17 cellular contexts compared by ENCODE assay signal in the genomic region with DNA sequence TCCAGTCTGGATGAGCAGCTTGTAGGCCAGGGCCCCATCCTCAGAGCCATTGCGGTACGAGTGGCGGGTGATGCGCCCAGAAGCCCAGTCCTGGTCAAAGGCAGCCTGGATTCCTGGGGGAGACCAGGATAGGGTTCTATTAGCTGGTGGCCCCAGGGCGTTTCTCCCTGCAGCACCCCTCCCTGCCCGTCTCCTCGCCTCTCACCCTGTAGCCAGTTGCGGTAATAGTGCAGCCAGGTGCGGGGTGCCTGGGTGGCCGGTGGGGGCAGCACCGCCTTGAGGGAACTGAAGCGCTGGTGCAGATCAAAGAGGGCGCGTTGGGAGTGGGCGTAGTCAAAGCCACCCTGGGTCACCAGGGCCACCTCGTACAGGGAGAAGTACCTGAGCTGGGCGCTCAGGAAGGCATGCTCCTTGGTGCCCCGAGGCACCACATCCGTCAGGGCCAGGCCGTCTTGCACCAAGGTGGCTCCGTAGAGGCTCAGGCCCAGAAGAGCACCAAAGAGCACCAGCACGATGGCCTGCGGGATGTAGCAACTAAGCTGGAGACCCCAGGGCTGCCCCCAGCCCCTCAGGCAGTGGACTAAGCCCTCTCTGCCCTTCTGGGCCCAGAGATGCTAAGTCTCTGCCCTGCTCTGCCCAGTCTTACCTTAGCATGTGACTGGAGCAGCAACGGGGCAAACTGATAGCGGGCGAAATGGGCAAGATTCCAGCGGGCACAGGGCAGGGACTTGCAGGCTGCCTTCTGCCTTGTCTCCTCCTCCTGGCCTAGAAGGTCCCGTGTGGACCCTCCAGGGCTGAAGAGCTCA. TPM values are rescaled to one million over a fixed set of nuclear protein-coding genes. Genes with fewer than 3 reads are reported as not detected.
DNase-seq lines count a peak whose midpoint lies in the region; ATAC-seq, FAIRE-seq and TF ChIP-seq lines count a peak whose summit lies in the region.
"Had no signal": no experiment of that assay in that cellular context is flagged by ENCODE, and none has a peak within 500 bp of the region (broad histone marks: within the 10 kb centered on the region; RNA-seq: fewer than 3 reads in every experiment).

No MANE protein-coding gene starts in this region.

- H4K5ac ChIP-seq in H1 (ENCODE audit: insufficient read length, low read depth, low read length): no peak overlapping the region

- H3K14ac ChIP-seq in H1 (ENCODE audit: insufficient read length): no peak overlapping the region

- H3K79me2 ChIP-seq in HCT116 (ENCODE audit: insufficient read depth, low read length) (no peaks in the 10 kb centered on the region), H1 (ENCODE audit: control insufficient read depth in 1 of 2, insufficient read depth in 2 of 2, low read length in 2 of 2) (no peaks in the 10 kb centered on the region)

- BruUV-seq in HCT116 (replicated peaks; lab: Mats Ljungman, UMichigan): no TSS peak

- TF ChIP-seq RAD21 in HCT116 (IDR thresholded peaks at IDR 0.05; ENCODE audit: low read depth): no peak
- peak; percentile 21 to 38; a peak in 2 of 4 replicates for TF ChIP-seq RAD21 in H1 (IDR thresholded peaks at IDR 0.05 in 1 of 2, conservative IDR thresholded peaks at IDR 0.05 in 1 of 2; ENCODE audit: low read depth in 2 of 2, low read length in 2 of 2)

- H3K4me1 ChIP-seq in HCT116 (ENCODE audit: control insufficient read depth in 1 of 2, insufficient read depth in 2 of 2, low read length in 2 of 2): no peaks in the 10 kb centered on the region
- peaks cover 0 to 12% (median 4%) of the 10 kb centered on the region in 4 experiments; a peak in 6 of 7 replicates for H3K4me1 ChIP-seq in H1 (replicated peaks in 1 of 4; ENCODE audit: control insufficient read depth in 3 of 4, insufficient read depth in 4 of 4, low read length in 3 of 4)
- no peaks in the 10 kb centered on the region for H3K4me1 ChIP-seq in CD8-positive, alpha-beta T cell (ENCODE audit: insufficient read depth, low read length)
- H3K4me1 ChIP-seq: BE2C, breast epithelium, psoas muscle had no signal

- H3K9ac ChIP-seq in HCT116 (ENCODE audit: low read length) (no peak overlapping the region), H1 (replicated peaks in 1 of 4; ENCODE audit: extremely low read depth in 1 of 4, low read depth in 3 of 4, low read length in 3 of 4) (no peak overlapping the region)

- H3K18ac ChIP-seq in H1 (ENCODE audit: extremely low read depth, low read length): no peak overlapping the region

- TF ChIP-seq CTCF in GM06990 (IDR thresholded peaks at IDR 0.05; ENCODE audit: insufficient read depth, low read length, poor library complexity, severe bottlenecking): peak; percentile 39
- peak in 1 of 3 experiments; percentile 33; a peak in 3 of 6 replicates for TF ChIP-seq CTCF in HCT116 (IDR thresholded peaks at IDR 0.05 in 2 of 3, conservative IDR thresholded peaks at IDR 0.05 in 1 of 3; ENCODE audit: borderline replicate concordance in 1 of 3, insufficient read depth in 1 of 3, low read depth in 2 of 3, low read length in 2 of 3)
- TF ChIP-seq CTCF in H1 (IDR thresholded peaks at IDR 0.05; ENCODE audit: control extremely low read depth in 1 of 3, insufficient read depth in 1 of 3, low read depth in 1 of 3, low read length in 3 of 3): peak; percentile 42 to 54 (median 53)
- no peak for TF ChIP-seq CTCF in CD8-positive, alpha-beta T cell (IDR thresholded peaks at IDR 0.05)

- H2AFZ ChIP-seq in HCT116 (ENCODE audit: low read depth, low read length, poor library complexity, severe bottlenecking): no peak overlapping the region
- H2AFZ ChIP-seq in H1 (ENCODE audit: low read length): no peak overlapping the region

- H3K9me3 ChIP-seq in HCT116 (ENCODE audit: control insufficient read depth in 1 of 2, insufficient read depth in 1 of 2, low read depth in 1 of 2, low read length in 2 of 2) (no peaks in the 10 kb centered on the region), H1 (ENCODE audit: insufficient read depth in 2 of 2, low read depth in 1 of 2, low read length in 1 of 2) (no peaks in the 10 kb centered on the region)
- no peaks in the 10 kb centered on the region for H3K9me3 ChIP-seq in CD8-positive, alpha-beta T cell (ENCODE audit: low read length)
- H3K9me3 ChIP-seq: BE2C, breast epithelium, psoas muscle had no signal

- no peaks in the 10 kb centered on the region for H3K4me1 Mint-ChIP-seq in CD8-positive, alpha-beta T cell (ENCODE audit: low read depth)
- H3K4me1 Mint-ChIP-seq: activated CD4-positive, alpha-beta T cell treated with anti-CD3 and anti-CD28 coated beads for 36 hours; activated naive CD4-positive, alpha-beta T cell treated with anti-CD3 and anti-CD28 coated beads, Interleukin-2, amount 50 U/mL, for 24 hours had no signal

- POLR2A ChIA-PET in HCT116 (lab: Charles Lee) (no interaction called here), H1 (lab: Charles Lee; ENCODE audit: partially characterized antibody) (interaction anchor here (0.8 to 16.6 kb wide), 11 partner anchors 7 to 513 kb away, joined by 3 to 547 read pairs (median 4); a partner anchor contains a TSS)
- POLR2A ChIA-PET in CD8-positive, alpha-beta T cell (lab: Charles Lee): interaction anchor here (1.3 to 1.7 kb wide), 2 partner anchors 18 to 27 kb away, joined by 4 read pairs; a partner anchor contains a TSS

- no peaks in the 10 kb centered on the region for H3K79me1 ChIP-seq in H1 (ENCODE audit: low read depth, low read length)

- no peak overlapping the region for H3K23ac ChIP-seq in H1 (ENCODE audit: insufficient read length)

- WGBS in H1 (ENCODE audit: extremely low coverage in 1 of 2, insufficient coverage in 1 of 2, insufficient read length in 1 of 2, insufficient replicate concordance in 2 of 2, low coverage in 1 of 2, low lambda C conversion rate in 2 of 2, missing lambda C conversion rate in 1 of 2), 2 experiments: 88% methylated on average over 27 of the region's 28 CpGs; no CpG with 5 or more reads in 1 of the 2 experiments

- no peaks in the 10 kb centered on the region for H3K23me2 ChIP-seq in H1 (ENCODE audit: low read depth, low read length)

- H4K20me1 ChIP-seq in HCT116 (ENCODE audit: insufficient read depth): no peaks in the 10 kb centered on the region
- H4K20me1 ChIP-seq in H1 (replicated peaks in 1 of 2; ENCODE audit: control insufficient read depth in 1 of 2, insufficient read depth in 2 of 2, low read length in 2 of 2): no peaks in the 10 kb centered on the region

- peak overlapping the region; percentile 18; the same call in 1 of the 2 replicates for H2BK15ac ChIP-seq in H1 (ENCODE audit: low read length)

- RAD21 ChIA-PET in HCT116 (lab: Charles Lee; ENCODE audit: low non-redundant PET in 1 of 2, low total read pairs in 2 of 2, uncharacterized antibody in 2 of 2, unreplicated experiment in 2 of 2): no interaction called here

- H2BK120ac ChIP-seq in H1 (replicated peaks; ENCODE audit: low read depth, low read length): no peak overlapping the region

- H3K9me3 Mint-ChIP-seq in CD8-positive, alpha-beta T cell: no peaks in the 10 kb centered on the region
- H3K9me3 Mint-ChIP-seq: activated naive CD4-positive, alpha-beta T cell treated with anti-CD3 and anti-CD28 coated beads, Interleukin-2, amount 50 U/mL, for 24 hours had no signal

- DNase-seq in GM06990 (ENCODE audit: extremely low read depth, insufficient read length) (no peak), HCT116 (ENCODE audit: low read depth, low spot score) (no peak), H1 (ENCODE audit: low read depth in 1 of 2, low spot score in 2 of 2) (peak in 1 of 2 experiments; percentile 71), posterior vena cava (ENCODE audit: low spot score) (peak; percentile 79), cerebellum (ENCODE audit: low spot score) (no peak)
- no peak for DNase-seq in CD8-positive, alpha-beta T cell
- DNase-seq: activated CD4-positive, alpha-beta T cell treated with anti-CD3 and anti-CD28 coated beads for 36 hours; BE2C; DMS153; effector CD4-positive, alpha-beta T cell; NCI-H1436 had no signal

- H3K27me3 Mint-ChIP-seq in CD8-positive, alpha-beta T cell (ENCODE audit: low read depth): no peaks in the 10 kb centered on the region
- H3K27me3 Mint-ChIP-seq: activated CD4-positive, alpha-beta T cell treated with anti-CD3 and anti-CD28 coated beads for 36 hours; activated naive CD4-positive, alpha-beta T cell treated with anti-CD3 and anti-CD28 coated beads, Interleukin-2, amount 50 U/mL, for 24 hours had no signal

- FAIRE-seq in H1 (lab: Jason Lieb, UNC): no peak

- H3K9me2 ChIP-seq in HCT116 (ENCODE audit: insufficient read depth): no peaks in the 10 kb centered on the region

- no peaks in the 10 kb centered on the region for H3K36me3 Mint-ChIP-seq in CD8-positive, alpha-beta T cell
- H3K36me3 Mint-ChIP-seq: activated naive CD4-positive, alpha-beta T cell treated with anti-CD3 and anti-CD28 coated beads, Interleukin-2, amount 50 U/mL, for 24 hours had no signal

- 0 out of 2 replicates have a peak overlapping the region, but pooled peaks have one; percentile 44 for H2BK5ac ChIP-seq in H1 (ENCODE audit: low read depth, low read length)

- H2BK20ac ChIP-seq in H1 (ENCODE audit: low read length): no peak overlapping the region; the same call in 1 of the 2 replicates

- H4K91ac ChIP-seq in H1 (replicated peaks; ENCODE audit: insufficient read length, low read length): peak overlapping the region; percentile 65

- H3K27me3 ChIP-seq in GM06990 (replicated peaks; ENCODE audit: control insufficient read depth, insufficient read depth, low read length) (no peaks in the 10 kb centered on the region), HCT116 (ENCODE audit: insufficient read depth, low read length) (no peaks in the 10 kb centered on the region), H1 (replicated peaks in 1 of 4; ENCODE audit: control insufficient read depth in 3 of 4, extremely low read depth in 1 of 4, insufficient read depth in 3 of 4, low read length in 3 of 4) (no peaks in the 10 kb centered on the region)
- H3K27me3 ChIP-seq in CD8-positive, alpha-beta T cell (ENCODE audit: insufficient read depth, low read length): no peaks in the 10 kb centered on the region
- H3K27me3 ChIP-seq: BE2C, breast epithelium had no signal

- CTCF ChIA-PET in HCT116 (lab: Charles Lee): no interaction called here
- CTCF ChIA-PET in H1 (lab: Charles Lee; ENCODE audit: partially characterized antibody): interaction anchor here (0.6 to 5.9 kb wide), 21 partner anchors 8 to 185 kb away, joined by 3 to 36 read pairs (median 5); a partner anchor contains a TSS
- CTCF ChIA-PET in CD8-positive, alpha-beta T cell (lab: Charles Lee): interaction anchor here (1.3 to 1.4 kb wide), 2 partner anchors 9 to 27 kb away, joined by 3 read pairs; a partner anchor contains a TSS

- H3K4me3 ChIP-seq in GM06990 (replicated peaks; ENCODE audit: low read depth, low read length) (no peak overlapping the region), HCT116 (replicated peaks in 1 of 2; ENCODE audit: low read depth in 1 of 2, low read length in 2 of 2) (no peak overlapping the region), H1 (ENCODE audit: extremely low read depth in 1 of 4, insufficient read depth in 2 of 4, low read depth in 3 of 4, low read length in 4 of 4) (no peak overlapping the region)
- no peak overlapping the region for H3K4me3 ChIP-seq in CD8-positive, alpha-beta T cell (ENCODE audit: low read depth, low read length)
- H3K4me3 ChIP-seq: psoas muscle had no signal

- H2BK12ac ChIP-seq in H1 (ENCODE audit: low read depth, low read length): peak overlapping the region; percentile 12; the same call in 1 of the 2 replicates

- ATAC-seq in HCT116: peak; percentile 57
- ATAC-seq in CD8-positive, alpha-beta T cell: no peak
- no peak for ATAC-seq in GM19328 (IDR thresholded peaks at IDR 0.05; ENCODE audit: unreplicated experiment)
- ATAC-seq: activated CD4-positive, alpha-beta T cell treated with anti-CD3 and anti-CD28 coated beads for 36 hours had no signal

- H3K4ac ChIP-seq in H1 (replicated peaks; ENCODE audit: insufficient read length, low read depth, low read length): peak overlapping the region; percentile 78

- H4K8ac ChIP-seq in H1 (ENCODE audit: extremely low read depth, insufficient read depth, low read length): peak overlapping the region; percentile 68; the same call in 1 of the 2 replicates

- peak overlapping the region; percentile 26; the same call in 1 of the 2 replicates for H2AK5ac ChIP-seq in H1 (ENCODE audit: low read depth, low read length)

- TF ChIP-seq EP300 in H1 (IDR thresholded peaks at IDR 0.05; ENCODE audit: borderline replicate concordance in 1 of 2, low read depth in 2 of 2, low read length in 2 of 2): no peak

- H3K36me3 ChIP-seq in GM06990 (ENCODE audit: control insufficient read depth, insufficient read depth, low read length) (no peaks in the 10 kb centered on the region), HCT116 (ENCODE audit: control insufficient read depth in 1 of 2, insufficient read depth in 2 of 2, low read length in 2 of 2) (no peaks in the 10 kb centered on the region), H1 (ENCODE audit: control insufficient read depth in 2 of 4, insufficient read depth in 4 of 4, low read length in 3 of 4) (no peaks in the 10 kb centered on the region)
- no peaks in the 10 kb centered on the region for H3K36me3 ChIP-seq in CD8-positive, alpha-beta T cell (ENCODE audit: insufficient read depth, low read length)
- H3K36me3 ChIP-seq: BE2C, breast epithelium had no signal

- intact Hi-C loops in HCT116 (cut with micrococcal nuclease): no loop called here
- intact Hi-C loops in posterior vena cava (cut with DNase I): no loop called here
- intact Hi-C loops in CD8-positive, alpha-beta T cell (cut with DNase I, micrococcal nuclease): no loop called here

- H3K27ac ChIP-seq in HCT116 (ENCODE audit: low read depth, low read length): no peak overlapping the region
- H3K27ac ChIP-seq in H1 (ENCODE audit: low read depth, low read length): no peak overlapping the region
- no peak overlapping the region for H3K27ac ChIP-seq in CD8-positive, alpha-beta T cell (ENCODE audit: low read depth, low read length)
- H3K27ac ChIP-seq: psoas muscle had no signal

- no peak for TF ChIP-seq POLR2A in HCT116 (IDR thresholded peaks at IDR 0.05; ENCODE audit: borderline replicate concordance, extremely low read depth, insufficient read depth, insufficient read length)
- TF ChIP-seq POLR2A in H1 (IDR thresholded peaks at IDR 0.05; ENCODE audit: control extremely low read depth in 1 of 2, low read depth in 2 of 2, low read length in 2 of 2): no peak

- H3K56ac ChIP-seq in H1 (replicated peaks; ENCODE audit: insufficient read length, low read depth, low read length): no peak overlapping the region

- H3K4me3 Mint-ChIP-seq in CD8-positive, alpha-beta T cell: no peak overlapping the region
- H3K4me3 Mint-ChIP-seq: activated CD4-positive, alpha-beta T cell treated with anti-CD3 and anti-CD28 coated beads for 36 hours; activated naive CD4-positive, alpha-beta T cell treated with anti-CD3 and anti-CD28 coated beads, Interleukin-2, amount 50 U/mL, for 24 hours had no signal

- no peak overlapping the region for H3K27ac Mint-ChIP-seq in CD8-positive, alpha-beta T cell
- H3K27ac Mint-ChIP-seq: activated CD4-positive, alpha-beta T cell treated with anti-CD3 and anti-CD28 coated beads for 36 hours; activated naive CD4-positive, alpha-beta T cell treated with anti-CD3 and anti-CD28 coated beads, Interleukin-2, amount 50 U/mL, for 24 hours had no signal

- no peak overlapping the region for H3K4me2 ChIP-seq in HCT116 (ENCODE audit: low read length)
- no peak overlapping the region for H3K4me2 ChIP-seq in H1 (ENCODE audit: insufficient read depth in 1 of 2, low read depth in 2 of 2, low read length in 2 of 2)

RNA-seq across cellular contexts. Expression of a gene that starts 15.7 kb away (rescaled TPM):
- 1.3 TPM for total RNA-seq in HCT116 (2021; ENCODE audit: unreplicated experiment)
- 0.69 and 0.80 TPM in 2 replicates for polyA plus RNA-seq in HCT116 (2012)
- 1.2 and 1.5 TPM in 2 replicates for total RNA-seq in H1 (2021; fragmentation: NEBNext Ultra II Directional; extraction: Animal tissue kit (Norgen Biotek cat#: 25700))
- polyA plus RNA-seq in H1 (2011; rRNA removed): 0.35 and 0.77 TPM in 2 replicates
- 0.47 TPM for polyA plus RNA-seq in H1 (2011; cell fraction: cytosol; rRNA removed)
- polyA plus RNA-seq in H1 (2011; cell fraction: nucleus; rRNA removed): 2.4 TPM
- 0.30 to 0.71 TPM (median 0.52 TPM) in 4 replicates for polyA plus RNA-seq in H1 (2012, experiment 1 of 2)
- 0.18 TPM for polyA plus RNA-seq in H1 (2012, experiment 2 of 2)
- polyA plus RNA-seq in H1 (2013, experiment 1 of 2): 0.30 TPM
- polyA plus RNA-seq in H1 (2013, experiment 2 of 2): 0.24 TPM
- polyA minus RNA-seq in H1 (2011; rRNA and poly(A)+ RNA removed): 0.15 and 0.25 TPM in 2 replicates
- polyA minus RNA-seq in H1 (2011; cell fraction: cytosol; rRNA and poly(A)+ RNA removed): 1.9 TPM
- polyA minus RNA-seq in H1 (2011; cell fraction: nucleus; rRNA and poly(A)+ RNA removed): 1.5 TPM
- total RNA-seq in posterior vena cava: 1 to 10 TPM; 1.6 to 2.1 TPM
- 2.4 TPM for total RNA-seq in cerebellum
- total RNA-seq in CD8-positive, alpha-beta T cell: 1 to 10 TPM; 1.3 to 1.7 TPM

RNA-seq across cellular contexts. Expression of a gene that starts 19.1 kb away (rescaled TPM):
- total RNA-seq in HCT116 (2021; ENCODE audit: unreplicated experiment) (11.6 TPM), posterior vena cava (10 to 100 TPM; 13.5 to 22.2 TPM), cerebellum (2.4 TPM)
- polyA plus RNA-seq in HCT116 (2012): 5.2 and 6.1 TPM in 2 replicates
- 1.1 and 1.5 TPM in 2 replicates for total RNA-seq in H1 (2021; fragmentation: NEBNext Ultra II Directional; extraction: Animal tissue kit (Norgen Biotek cat#: 25700))
- polyA plus RNA-seq in H1 (2011; rRNA removed): 1.1 and 1.6 TPM in 2 replicates
- polyA plus RNA-seq in H1 (2011; cell fraction: cytosol; rRNA removed): 0.80 TPM
- polyA plus RNA-seq in H1 (2011; cell fraction: nucleus; rRNA removed): 3.9 TPM
- polyA plus RNA-seq in H1 (2012, experiment 1 of 2): 0.54 to 1.00 TPM (median 0.66 TPM) in 4 replicates
- 0.52 TPM for polyA plus RNA-seq in H1 (2012, experiment 2 of 2)
- 1.4 TPM for polyA plus RNA-seq in H1 (2013, experiment 1 of 2)
- 1.1 TPM for polyA plus RNA-seq in H1 (2013, experiment 2 of 2)
- polyA minus RNA-seq in H1 (2011; rRNA and poly(A)+ RNA removed): 0.39 and 1.0 TPM in 2 replicates
- 1.1 TPM for polyA minus RNA-seq in H1 (2011; cell fraction: cytosol; rRNA and poly(A)+ RNA removed)
- 2.0 TPM for polyA minus RNA-seq in H1 (2011; cell fraction: nucleus; rRNA and poly(A)+ RNA removed)
- total RNA-seq in CD8-positive, alpha-beta T cell: 10 to 100 TPM; 24.9 to 27.5 TPM

RNA-seq across cellular contexts. Expression of a gene that starts 20.2 kb away (rescaled TPM):
- 0.96 TPM for total RNA-seq in HCT116 (2021; ENCODE audit: unreplicated experiment)
- polyA plus RNA-seq in HCT116 (2012): 2.4 and 3.1 TPM in 2 replicates
- total RNA-seq in H1 (2021; fragmentation: NEBNext Ultra II Directional; extraction: Animal tissue kit (Norgen Biotek cat#: 25700)): not detected in 2 replicates
- polyA plus RNA-seq in H1 (2011; rRNA removed): 0.19 and 0.29 TPM in 2 replicates
- polyA plus RNA-seq in H1 (2011; cell fraction: cytosol; rRNA removed): 0.16 TPM
- polyA plus RNA-seq in H1 (2011; cell fraction: nucleus; rRNA removed): not detected
- not detected in 4 replicates for polyA plus RNA-seq in H1 (2012, experiment 1 of 2)
- polyA plus RNA-seq in H1 (2012, experiment 2 of 2): not detected
- not detected for polyA plus RNA-seq in H1 (2013, experiment 1 of 2)
- not detected for polyA plus RNA-seq in H1 (2013, experiment 2 of 2)
- polyA minus RNA-seq in H1 (2011; rRNA and poly(A)+ RNA removed): not detected in 2 replicates
- polyA minus RNA-seq in H1 (2011; cell fraction: cytosol; rRNA and poly(A)+ RNA removed): not detected
- 4.1 TPM for polyA minus RNA-seq in H1 (2011; cell fraction: nucleus; rRNA and poly(A)+ RNA removed)
- total RNA-seq in posterior vena cava: not detected
- not detected for total RNA-seq in cerebellum
- 1 to 10 TPM; 2.2 to 2.5 TPM for total RNA-seq in CD8-positive, alpha-beta T cell
- polyA plus RNA-seq: fibroblast of lung had no signal

RNA-seq across cellular contexts. Expression of a gene that starts 27.2 kb away (rescaled TPM):
- 56.1 TPM for total RNA-seq in HCT116 (2021; ENCODE audit: unreplicated experiment)
- polyA plus RNA-seq in HCT116 (2012): 67.3 and 78.0 TPM in 2 replicates
- total RNA-seq in H1 (2021; fragmentation: NEBNext Ultra II Directional; extraction: Animal tissue kit (Norgen Biotek cat#: 25700)): 7.9 and 9.7 TPM in 2 replicates
- 12.3 and 21.9 TPM in 2 replicates for polyA plus RNA-seq in H1 (2011; rRNA removed)
- 10.6 TPM for polyA plus RNA-seq in H1 (2011; cell fraction: cytosol; rRNA removed)
- polyA plus RNA-seq in H1 (2011; cell fraction: nucleus; rRNA removed): 64.2 TPM
- 4.9 to 9.1 TPM (median 8.2 TPM) in 4 replicates for polyA plus RNA-seq in H1 (2012, experiment 1 of 2)
- polyA plus RNA-seq in H1 (2012, experiment 2 of 2): 6.9 TPM
- 7.1 TPM for polyA plus RNA-seq in H1 (2013, experiment 1 of 2)
- 6.4 TPM for polyA plus RNA-seq in H1 (2013, experiment 2 of 2)
- 5.2 and 7.1 TPM in 2 replicates for polyA minus RNA-seq in H1 (2011; rRNA and poly(A)+ RNA removed)
- 3.7 TPM for polyA minus RNA-seq in H1 (2011; cell fraction: cytosol; rRNA and poly(A)+ RNA removed)
- 18.2 TPM for polyA minus RNA-seq in H1 (2011; cell fraction: nucleus; rRNA and poly(A)+ RNA removed)
- total RNA-seq in posterior vena cava: 10 to 100 TPM; 20.1 to 32.7 TPM
- total RNA-seq in cerebellum: 14.3 TPM
- 100 to 1,000 TPM; 568 to 599 TPM for total RNA-seq in CD8-positive, alpha-beta T cell

RNA-seq across cellular contexts. Expression of a gene that starts 39.4 kb away (rescaled TPM):
- 0.52 TPM for total RNA-seq in HCT116 (2021; ENCODE audit: unreplicated experiment)
- 0.26 and 0.35 TPM in 2 replicates for polyA plus RNA-seq in HCT116 (2012)
- total RNA-seq in H1 (2021; fragmentation: NEBNext Ultra II Directional; extraction: Animal tissue kit (Norgen Biotek cat#: 25700)): 0.80 and 1.4 TPM in 2 replicates
- polyA plus RNA-seq in H1 (2011; rRNA removed): 0.76 and 0.86 TPM in 2 replicates
- polyA plus RNA-seq in H1 (2011; cell fraction: cytosol; rRNA removed): 1.1 TPM
- 1.6 TPM for polyA plus RNA-seq in H1 (2011; cell fraction: nucleus; rRNA removed)
- 1.1 to 1.7 TPM (median 1.3 TPM) in 4 replicates for polyA plus RNA-seq in H1 (2012, experiment 1 of 2)
- 0.97 TPM for polyA plus RNA-seq in H1 (2012, experiment 2 of 2)
- 0.95 TPM for polyA plus RNA-seq in H1 (2013, experiment 1 of 2)
- 0.72 TPM for polyA plus RNA-seq in H1 (2013, experiment 2 of 2)
- 0.24 and 0.25 TPM in 2 replicates for polyA minus RNA-seq in H1 (2011; rRNA and poly(A)+ RNA removed)
- not detected for polyA minus RNA-seq in H1 (2011; cell fraction: cytosol; rRNA and poly(A)+ RNA removed)
- 0.90 TPM for polyA minus RNA-seq in H1 (2011; cell fraction: nucleus; rRNA and poly(A)+ RNA removed)
- total RNA-seq in posterior vena cava: under 1 TPM; 0.37 to 0.38 TPM
- 0.27 TPM for total RNA-seq in cerebellum
- 1 to 10 TPM; 1.4 to 1.5 TPM for total RNA-seq in CD8-positive, alpha-beta T cell
- total RNA-seq: psoas muscle, Right ventricle myocardium superior had no signal
